In genomic region chr17:15699937-15700336, GRCh38 we compare ENCODE assay signal across 8 cellular contexts. TPM values are rescaled to one million over a fixed set of nuclear protein-coding genes. Genes with fewer than 3 reads are reported as not detected.
DNase-seq lines count a peak whose midpoint lies in the region; ATAC-seq, FAIRE-seq and TF ChIP-seq lines count a peak whose summit lies in the region.
"Not testable (repeated sequence)": the region's sequence is repeated elsewhere in the genome, so short reads cannot be mapped to it uniquely, and the experiment has no call there.

No MANE protein-coding gene starts in this region.

- not testable (repeated sequence) for TF ChIP-seq CTCF in Calu3 (IDR thresholded peaks at IDR 0.05; ENCODE audit: unreplicated experiment); RWPE2 (IDR thresholded peaks at IDR 0.05; ENCODE audit: poor library complexity, severe bottlenecking); epithelial cell of proximal tubule (conservative IDR thresholded peaks at IDR 0.05; ENCODE audit: low read depth, low read length); kidney (IDR thresholded peaks at IDR 0.05; ENCODE audit: borderline replicate concordance, extremely low read depth, insufficient read depth); neutrophil (IDR thresholded peaks at IDR 0.05)

- H3K4me3 ChIP-seq in RWPE2 (ENCODE audit: severe bottlenecking) (peak overlapping the region; percentile 30), epithelial cell of proximal tubule (ENCODE audit: low read depth, low read length) (peak overlapping the region; percentile 57), kidney (ENCODE audit: low read length in 2 of 2) (peak overlapping the region; percentile 59 to 69), neutrophil (ENCODE audit: low read depth in 1 of 2, low read length in 1 of 2) (peak overlapping the region; percentile 62 to 63), thymus (ENCODE audit: low read length) (peak overlapping the region; percentile 53)

- peak; percentile 2 for ATAC-seq in HG02884 (IDR thresholded peaks at IDR 0.05; ENCODE audit: unreplicated experiment)
- peak; percentile 30 for ATAC-seq in RWPE2 (ENCODE audit: low read depth)
- ATAC-seq in activated naive CD8-positive, alpha-beta T cell treated with anti-CD3 and anti-CD28 coated beads, Interleukin-2, amount 10 ng/mL, durations not matched to agents 7 days and 5 days (ENCODE audit: low read depth) = peak; percentile 4

- H3K27ac ChIP-seq in RWPE2 (ENCODE audit: poor library complexity, severe bottlenecking); kidney (ENCODE audit: low read depth in 2 of 2, low read length in 2 of 2); neutrophil; thymus (ENCODE audit: low read depth): not testable (repeated sequence)

- not testable (repeated sequence) for H3K36me3 ChIP-seq in RWPE2 (ENCODE audit: low read depth); kidney (ENCODE audit: control insufficient read depth in 1 of 2, insufficient read depth in 2 of 2, low read length in 2 of 2); neutrophil; thymus (ENCODE audit: control insufficient read depth, insufficient read depth)

- intact Hi-C loops in Calu3 (cut with micrococcal nuclease; ENCODE audit: unreplicated experiment); kidney (cut with DNase I): not testable (repeated sequence)

- not testable (repeated sequence) for H3K36me3 Mint-ChIP-seq in Calu3 (ENCODE audit: insufficient read depth, unreplicated experiment)
- peaks cover 24% of the 10 kb centered on the region for H3K36me3 Mint-ChIP-seq in activated naive CD8-positive, alpha-beta T cell treated with anti-CD3 and anti-CD28 coated beads, Interleukin-2, amount 10 ng/mL, durations not matched to agents 7 days and 5 days

- FAIRE-seq in kidney (lab: Jason Lieb, UNC) = not testable (repeated sequence)

- WGBS in thymus = under 1% methylated on average over 13 of the region's 21 CpGs

- H3K27me3 Mint-ChIP-seq in Calu3 (ENCODE audit: unreplicated experiment); activated naive CD8-positive, alpha-beta T cell treated with anti-CD3 and anti-CD28 coated beads, Interleukin-2, amount 10 ng/mL, durations not matched to agents 7 days and 5 days: not testable (repeated sequence)

- DNase-seq in Calu3; RWPE2 (ENCODE audit: low spot score); activated naive CD8-positive, alpha-beta T cell treated with anti-CD3 and anti-CD28 coated beads, Interleukin-2, amount 10 ng/mL, durations not matched to agents 7 days and 5 days; epithelial cell of proximal tubule (ENCODE audit: low read depth); kidney: not testable (repeated sequence)

- H3K9ac ChIP-seq in kidney (ENCODE audit: low read length in 2 of 2) = not testable (repeated sequence)

- not testable (repeated sequence) for H3K4me1 ChIP-seq in RWPE2 (ENCODE audit: insufficient read depth, poor library complexity, severe bottlenecking); kidney (ENCODE audit: control insufficient read depth in 1 of 2, insufficient read depth in 1 of 2, low read depth in 1 of 2, low read length in 2 of 2); neutrophil (ENCODE audit: control insufficient read depth in 1 of 2, insufficient read depth in 1 of 2, low read depth in 1 of 2, low read length in 1 of 2); thymus (ENCODE audit: control insufficient read depth, insufficient read depth, low read length)

- CTCF ChIA-PET in Calu3 (lab: Charles Lee) = interaction anchor here (1.2 kb wide), 1 partner anchor 48 kb away, joined by 4 read pairs; no protein-coding TSS in a partner anchor

- H3K27me3 ChIP-seq in RWPE2 (ENCODE audit: insufficient read depth, poor library complexity, severe bottlenecking); neutrophil; thymus (ENCODE audit: control insufficient read depth, insufficient read depth): not testable (repeated sequence)

- H3K9me3 Mint-ChIP-seq in Calu3 (ENCODE audit: low read depth, unreplicated experiment); activated naive CD8-positive, alpha-beta T cell treated with anti-CD3 and anti-CD28 coated beads, Interleukin-2, amount 10 ng/mL, durations not matched to agents 7 days and 5 days: not testable (repeated sequence)

- H3K4me3 Mint-ChIP-seq in Calu3 (ENCODE audit: low read depth, unreplicated experiment) = peak overlapping the region; percentile 76
- peak overlapping the region; percentile 80 for H3K4me3 Mint-ChIP-seq in activated naive CD8-positive, alpha-beta T cell treated with anti-CD3 and anti-CD28 coated beads, Interleukin-2, amount 10 ng/mL, durations not matched to agents 7 days and 5 days

- not testable (repeated sequence) for H3K4me1 Mint-ChIP-seq in Calu3 (ENCODE audit: low read depth, unreplicated experiment); activated naive CD8-positive, alpha-beta T cell treated with anti-CD3 and anti-CD28 coated beads, Interleukin-2, amount 10 ng/mL, durations not matched to agents 7 days and 5 days

- H3K27ac Mint-ChIP-seq in Calu3 (ENCODE audit: unreplicated experiment) = peak overlapping the region; percentile 47
- H3K27ac Mint-ChIP-seq in activated naive CD8-positive, alpha-beta T cell treated with anti-CD3 and anti-CD28 coated beads, Interleukin-2, amount 10 ng/mL, durations not matched to agents 7 days and 5 days = peak overlapping the region; percentile 80

- not testable (repeated sequence) for H3K9me3 ChIP-seq in RWPE2 (ENCODE audit: severe bottlenecking); kidney (ENCODE audit: control insufficient read depth in 1 of 2, low read length in 2 of 2); neutrophil; thymus (ENCODE audit: control insufficient read depth)

- POLR2A ChIA-PET in activated naive CD8-positive, alpha-beta T cell treated with anti-CD3 and anti-CD28 coated beads, Interleukin-2, amount 10 ng/mL, durations not matched to agents 7 days and 5 days (lab: Charles Lee) = not testable (repeated sequence)

- TSS peak; percentile 82 for BruUV-seq in Calu3 (replicated peaks; lab: Mats Ljungman, UMichigan)

RNA-seq across cellular contexts. Expression of gene ZNF286A, which starts 0.4 kb away (rescaled TPM):
- total RNA-seq in Calu3 (2022) = 15.3 and 22.3 TPM in 2 replicates
- total RNA-seq in activated naive CD8-positive, alpha-beta T cell treated with anti-CD3 and anti-CD28 coated beads, Interleukin-2, amount 10 ng/mL, durations not matched to agents 7 days and 5 days = 10 to 100 TPM; 26.5 to 29.9 TPM
- total RNA-seq in epithelial cell of proximal tubule = 35.7 and 52.4 TPM in 2 replicates
- 17.4 TPM for total RNA-seq in kidney
- polyA plus RNA-seq in kidney (ENCODE audit: insufficient read depth, low read depth, low replicate concordance) = 11.0 TPM
- polyA plus RNA-seq in thymus = 9.4 TPM

RNA-seq across cellular contexts. Expression of gene TRIM16, which starts 15.8 kb away (rescaled TPM):
- total RNA-seq in Calu3 (2022) (53.2 and 56.1 TPM in 2 replicates), epithelial cell of proximal tubule (25.0 and 36.5 TPM in 2 replicates), kidney (16.2 TPM)
- total RNA-seq in activated naive CD8-positive, alpha-beta T cell treated with anti-CD3 and anti-CD28 coated beads, Interleukin-2, amount 10 ng/mL, durations not matched to agents 7 days and 5 days = 1 to 10 TPM; 7.8 to 9.0 TPM
- polyA plus RNA-seq in kidney (ENCODE audit: insufficient read depth, low read depth, low replicate concordance) (14.8 TPM), thymus (14.7 TPM)

RNA-seq across cellular contexts. Expression of gene TBC1D26, which starts 32.1 kb away (rescaled TPM):
- 0.19 TPM in 1 of 2 replicates, not detected in the other for total RNA-seq in Calu3 (2022)
- under 1 TPM in 1 of 2 experiments, not detected in 1; 0.31 TPM for total RNA-seq in activated naive CD8-positive, alpha-beta T cell treated with anti-CD3 and anti-CD28 coated beads, Interleukin-2, amount 10 ng/mL, durations not matched to agents 7 days and 5 days
- under 0.01 TPM in 1 of 2 replicates, not detected in the other for total RNA-seq in epithelial cell of proximal tubule
- not detected for total RNA-seq in kidney
- not detected for polyA plus RNA-seq in kidney (ENCODE audit: insufficient read depth, low read depth, low replicate concordance)
- 0.43 TPM for polyA plus RNA-seq in thymus
